ENCODE assay signal across 1 cellular context in genomic region chr2:234987754-234988153, GRCh38.
TF ChIP-seq lines count a peak whose summit lies in the region.

No MANE protein-coding gene starts in this region.

TF ChIP-seq in HEK293, 187 proteins besides CTCF, POLR2A, EP300 and RAD21 (continued from another document):
- peak; percentile 25; the same call in 1 of the 2 replicates for TF ChIP-seq ATF2 (tag by site-specific recombination; IDR thresholded peaks at IDR 0.05; ENCODE audit: low read depth)
